Comparison of ENCODE assay signal across 1 cellular context in the genomic region with DNA sequence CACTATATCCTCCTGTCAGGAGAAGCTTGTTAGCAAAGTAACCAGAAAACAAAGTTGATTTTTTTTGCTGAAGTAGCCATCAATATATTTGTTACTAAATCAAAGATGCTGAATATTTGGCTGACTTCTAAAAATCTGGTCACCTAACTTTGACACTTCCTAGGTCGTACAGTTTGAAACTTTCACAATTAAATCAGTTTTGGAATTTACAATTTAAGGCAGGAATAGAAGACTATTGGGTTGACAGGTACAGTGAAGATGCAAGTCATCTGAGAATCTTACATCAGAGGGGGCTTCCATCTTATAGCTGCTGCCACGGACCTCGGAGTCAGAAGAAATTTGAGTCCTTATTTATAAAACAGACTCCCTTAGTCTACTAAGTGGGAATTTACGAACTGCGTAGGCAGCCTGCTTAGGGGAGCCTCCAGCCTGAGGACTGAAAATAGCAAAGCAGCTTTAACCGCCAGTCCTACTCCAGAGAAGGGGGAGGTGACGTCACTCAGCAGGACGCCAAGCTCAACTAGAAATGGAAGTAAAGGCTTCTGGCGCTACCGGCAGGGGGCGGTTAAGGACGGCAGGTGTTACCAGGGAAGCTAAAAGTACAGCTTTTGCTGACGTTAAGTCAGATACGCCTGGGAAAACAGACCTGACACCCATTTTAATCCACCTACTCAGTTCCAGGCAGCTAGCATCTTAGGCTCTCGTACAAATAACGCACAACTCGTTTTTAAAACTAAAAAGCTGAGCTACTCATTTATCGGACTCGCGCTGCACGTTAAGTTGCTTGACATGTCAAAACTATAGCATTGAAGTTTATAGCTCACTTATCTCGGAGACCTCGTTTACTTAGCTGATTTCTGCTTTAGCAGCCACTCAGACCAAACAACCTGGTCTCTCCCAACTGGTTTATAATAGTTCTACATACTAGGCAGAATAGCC.
TF ChIP-seq lines count a peak whose summit lies in the region.

No MANE protein-coding gene starts in this region.

TF ChIP-seq in GM12878, 131 proteins besides CTCF, POLR2A, EP300 and RAD21 (continued from another document):
- TF ChIP-seq, protein P1, sequence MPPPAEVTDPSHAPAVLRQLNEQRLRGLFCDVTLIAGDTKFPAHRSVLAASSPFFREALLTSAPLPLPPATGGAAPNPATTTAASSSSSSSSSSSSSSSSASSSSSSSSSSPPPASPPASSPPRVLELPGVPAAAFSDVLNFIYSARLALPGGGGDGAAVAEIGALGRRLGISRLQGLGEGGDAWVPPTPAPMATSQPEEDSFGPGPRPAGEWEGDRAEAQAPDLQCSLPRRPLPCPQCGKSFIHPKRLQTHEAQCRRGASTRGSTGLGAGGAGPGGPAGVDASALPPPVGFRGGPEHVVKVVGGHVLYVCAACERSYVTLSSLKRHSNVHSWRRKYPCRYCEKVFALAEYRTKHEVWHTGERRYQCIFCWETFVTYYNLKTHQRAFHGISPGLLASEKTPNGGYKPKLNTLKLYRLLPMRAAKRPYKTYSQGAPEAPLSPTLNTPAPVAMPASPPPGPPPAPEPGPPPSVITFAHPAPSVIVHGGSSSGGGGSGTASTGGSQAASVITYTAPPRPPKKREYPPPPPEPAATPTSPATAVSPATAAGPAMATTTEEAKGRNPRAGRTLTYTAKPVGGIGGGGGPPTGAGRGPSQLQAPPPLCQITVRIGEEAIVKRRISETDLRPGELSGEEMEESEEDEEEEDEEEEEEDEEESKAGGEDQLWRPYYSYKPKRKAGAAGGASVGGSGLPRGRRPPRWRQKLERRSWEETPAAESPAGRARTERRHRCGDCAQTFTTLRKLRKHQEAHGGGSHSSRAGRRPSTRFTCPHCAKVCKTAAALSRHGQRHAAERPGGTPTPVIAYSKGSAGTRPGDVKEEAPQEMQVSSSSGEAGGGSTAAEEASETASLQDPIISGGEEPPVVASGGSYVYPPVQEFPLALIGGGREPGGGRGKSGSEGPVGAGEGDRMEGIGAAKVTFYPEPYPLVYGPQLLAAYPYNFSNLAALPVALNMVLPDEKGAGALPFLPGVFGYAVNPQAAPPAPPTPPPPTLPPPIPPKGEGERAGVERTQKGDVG (CRISPR knock-in tag; IDR thresholded peaks at IDR 0.05), result peak; percentile 84
- TF ChIP-seq CHD2 (IDR thresholded peaks at IDR 0.05; ENCODE audit: borderline replicate concordance, low read depth, low read length) (peak; percentile 24; the same call in 1 of the 2 replicates), LARP7 (IDR thresholded peaks at IDR 0.05) (peak; percentile 71), EGR1 (IDR thresholded peaks at IDR 0.05; ENCODE audit: borderline replicate concordance in 1 of 2, low read depth in 2 of 2, low read length in 2 of 2) (no peak), BACH1 (IDR thresholded peaks at IDR 0.05; ENCODE audit: borderline replicate concordance) (peak; percentile 93), RELA (IDR thresholded peaks at IDR 0.05; ENCODE audit: borderline replicate concordance, partially characterized antibody) (peak; percentile 52), NR2C2 (IDR thresholded peaks at IDR 0.05; ENCODE audit: borderline replicate concordance, control insufficient read depth, insufficient read length, low read depth) (no peak), ZNF24 (IDR thresholded peaks at IDR 0.05) (peak; percentile 44; the same call in 1 of the 2 replicates), ATF7 (IDR thresholded peaks at IDR 0.05; ENCODE audit: low read depth) (peak; percentile 100)
- TF ChIP-seq, protein P2, sequence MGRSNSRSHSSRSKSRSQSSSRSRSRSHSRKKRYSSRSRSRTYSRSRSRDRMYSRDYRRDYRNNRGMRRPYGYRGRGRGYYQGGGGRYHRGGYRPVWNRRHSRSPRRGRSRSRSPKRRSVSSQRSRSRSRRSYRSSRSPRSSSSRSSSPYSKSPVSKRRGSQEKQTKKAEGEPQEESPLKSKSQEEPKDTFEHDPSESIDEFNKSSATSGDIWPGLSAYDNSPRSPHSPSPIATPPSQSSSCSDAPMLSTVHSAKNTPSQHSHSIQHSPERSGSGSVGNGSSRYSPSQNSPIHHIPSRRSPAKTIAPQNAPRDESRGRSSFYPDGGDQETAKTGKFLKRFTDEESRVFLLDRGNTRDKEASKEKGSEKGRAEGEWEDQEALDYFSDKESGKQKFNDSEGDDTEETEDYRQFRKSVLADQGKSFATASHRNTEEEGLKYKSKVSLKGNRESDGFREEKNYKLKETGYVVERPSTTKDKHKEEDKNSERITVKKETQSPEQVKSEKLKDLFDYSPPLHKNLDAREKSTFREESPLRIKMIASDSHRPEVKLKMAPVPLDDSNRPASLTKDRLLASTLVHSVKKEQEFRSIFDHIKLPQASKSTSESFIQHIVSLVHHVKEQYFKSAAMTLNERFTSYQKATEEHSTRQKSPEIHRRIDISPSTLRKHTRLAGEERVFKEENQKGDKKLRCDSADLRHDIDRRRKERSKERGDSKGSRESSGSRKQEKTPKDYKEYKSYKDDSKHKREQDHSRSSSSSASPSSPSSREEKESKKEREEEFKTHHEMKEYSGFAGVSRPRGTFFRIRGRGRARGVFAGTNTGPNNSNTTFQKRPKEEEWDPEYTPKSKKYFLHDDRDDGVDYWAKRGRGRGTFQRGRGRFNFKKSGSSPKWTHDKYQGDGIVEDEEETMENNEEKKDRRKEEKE (IDR thresholded peaks at IDR 0.05), result no peak
- TF ChIP-seq, protein P3, sequence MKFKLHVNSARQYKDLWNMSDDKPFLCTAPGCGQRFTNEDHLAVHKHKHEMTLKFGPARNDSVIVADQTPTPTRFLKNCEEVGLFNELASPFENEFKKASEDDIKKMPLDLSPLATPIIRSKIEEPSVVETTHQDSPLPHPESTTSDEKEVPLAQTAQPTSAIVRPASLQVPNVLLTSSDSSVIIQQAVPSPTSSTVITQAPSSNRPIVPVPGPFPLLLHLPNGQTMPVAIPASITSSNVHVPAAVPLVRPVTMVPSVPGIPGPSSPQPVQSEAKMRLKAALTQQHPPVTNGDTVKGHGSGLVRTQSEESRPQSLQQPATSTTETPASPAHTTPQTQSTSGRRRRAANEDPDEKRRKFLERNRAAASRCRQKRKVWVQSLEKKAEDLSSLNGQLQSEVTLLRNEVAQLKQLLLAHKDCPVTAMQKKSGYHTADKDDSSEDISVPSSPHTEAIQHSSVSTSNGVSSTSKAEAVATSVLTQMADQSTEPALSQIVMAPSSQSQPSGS (IDR thresholded peaks at IDR 0.05; ENCODE audit: low read length), result peak; percentile 94
- TF ChIP-seq, protein P4, sequence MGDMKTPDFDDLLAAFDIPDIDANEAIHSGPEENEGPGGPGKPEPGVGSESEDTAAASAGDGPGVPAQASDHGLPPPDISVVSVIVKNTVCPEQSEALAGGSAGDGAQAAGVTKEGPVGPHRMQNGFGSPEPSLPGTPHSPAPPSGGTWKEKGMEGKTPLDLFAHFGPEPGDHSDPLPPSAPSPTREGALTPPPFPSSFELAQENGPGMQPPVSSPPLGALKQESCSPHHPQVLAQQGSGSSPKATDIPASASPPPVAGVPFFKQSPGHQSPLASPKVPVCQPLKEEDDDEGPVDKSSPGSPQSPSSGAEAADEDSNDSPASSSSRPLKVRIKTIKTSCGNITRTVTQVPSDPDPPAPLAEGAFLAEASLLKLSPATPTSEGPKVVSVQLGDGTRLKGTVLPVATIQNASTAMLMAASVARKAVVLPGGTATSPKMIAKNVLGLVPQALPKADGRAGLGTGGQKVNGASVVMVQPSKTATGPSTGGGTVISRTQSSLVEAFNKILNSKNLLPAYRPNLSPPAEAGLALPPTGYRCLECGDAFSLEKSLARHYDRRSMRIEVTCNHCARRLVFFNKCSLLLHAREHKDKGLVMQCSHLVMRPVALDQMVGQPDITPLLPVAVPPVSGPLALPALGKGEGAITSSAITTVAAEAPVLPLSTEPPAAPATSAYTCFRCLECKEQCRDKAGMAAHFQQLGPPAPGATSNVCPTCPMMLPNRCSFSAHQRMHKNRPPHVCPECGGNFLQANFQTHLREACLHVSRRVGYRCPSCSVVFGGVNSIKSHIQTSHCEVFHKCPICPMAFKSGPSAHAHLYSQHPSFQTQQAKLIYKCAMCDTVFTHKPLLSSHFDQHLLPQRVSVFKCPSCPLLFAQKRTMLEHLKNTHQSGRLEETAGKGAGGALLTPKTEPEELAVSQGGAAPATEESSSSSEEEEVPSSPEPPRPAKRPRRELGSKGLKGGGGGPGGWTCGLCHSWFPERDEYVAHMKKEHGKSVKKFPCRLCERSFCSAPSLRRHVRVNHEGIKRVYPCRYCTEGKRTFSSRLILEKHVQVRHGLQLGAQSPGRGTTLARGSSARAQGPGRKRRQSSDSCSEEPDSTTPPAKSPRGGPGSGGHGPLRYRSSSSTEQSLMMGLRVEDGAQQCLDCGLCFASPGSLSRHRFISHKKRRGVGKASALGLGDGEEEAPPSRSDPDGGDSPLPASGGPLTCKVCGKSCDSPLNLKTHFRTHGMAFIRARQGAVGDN (IDR thresholded peaks at IDR 0.05), result peak; percentile 54
